In the genomic region with DNA sequence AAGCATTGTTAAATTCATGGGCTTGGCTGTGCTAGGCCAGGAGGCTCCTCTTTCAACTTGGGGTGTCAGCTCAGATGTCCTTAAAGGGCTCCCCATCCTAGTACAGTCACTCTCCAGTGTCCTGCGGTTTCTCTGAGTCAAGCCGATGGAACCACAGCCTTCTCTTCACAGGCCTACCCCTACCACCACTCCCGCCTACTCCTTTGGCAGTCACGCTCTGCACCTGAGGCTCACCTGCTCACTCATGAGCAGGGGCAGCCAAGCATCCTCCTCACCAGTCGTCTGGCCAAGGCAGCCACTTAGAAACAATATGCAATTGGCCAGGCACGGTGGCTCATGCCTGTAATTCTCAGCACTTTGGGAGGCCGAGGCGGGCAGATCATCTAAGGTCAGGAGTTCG, we compare ENCODE assay signal across 2 cellular contexts.
TF ChIP-seq lines count a peak whose summit lies in the region.

No MANE protein-coding gene starts in this region.

TF ChIP-seq in HCT116, 20 proteins besides CTCF, POLR2A, EP300 and RAD21:
- TF ChIP-seq SP1 (IDR thresholded peaks at IDR 0.05; ENCODE audit: low read depth) (no peak), CEBPB (IDR thresholded peaks at IDR 0.05; ENCODE audit: low read depth) (no peak), CBX3 (IDR thresholded peaks at IDR 0.05; ENCODE audit: low read depth) (no peak), JUND (IDR thresholded peaks at IDR 0.05) (no peak), SIN3A (IDR thresholded peaks at IDR 0.05; ENCODE audit: low read depth) (no peak), POLR2AphosphoS5 (IDR thresholded peaks at IDR 0.05; ENCODE audit: low read depth, low read length) (no peak), ZFX (IDR thresholded peaks at IDR 0.05) (no peak)
- TF ChIP-seq, protein P1, sequence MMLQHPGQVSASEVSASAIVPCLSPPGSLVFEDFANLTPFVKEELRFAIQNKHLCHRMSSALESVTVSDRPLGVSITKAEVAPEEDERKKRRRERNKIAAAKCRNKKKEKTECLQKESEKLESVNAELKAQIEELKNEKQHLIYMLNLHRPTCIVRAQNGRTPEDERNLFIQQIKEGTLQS (IDR thresholded peaks at IDR 0.05) = no peak

TF ChIP-seq in H1, 55 proteins besides CTCF, POLR2A, EP300 and RAD21:
- TF ChIP-seq PHF8 (conservative IDR thresholded peaks at IDR 0.05; ENCODE audit: low read depth, low read length) (no peak), POU5F1 (IDR thresholded peaks at IDR 0.05; ENCODE audit: low read depth, low read length) (no peak), RNF2 (IDR thresholded peaks at IDR 0.05; ENCODE audit: borderline replicate concordance, low read depth, low read length, missing control alignments, poor library complexity, severe bottlenecking) (no peak), TAF1 (IDR thresholded peaks at IDR 0.05; ENCODE audit: low read depth, low read length) (no peak), SAP30 (IDR thresholded peaks at IDR 0.05; ENCODE audit: insufficient read depth, insufficient replicate concordance, low read length) (no peak), TBP (IDR thresholded peaks at IDR 0.05; ENCODE audit: low read depth, low read length) (no peak), CEBPB (IDR thresholded peaks at IDR 0.05; ENCODE audit: low read depth, low read length) (no peak), SP1 (IDR thresholded peaks at IDR 0.05; ENCODE audit: low read depth, low read length) (no peak), TCF12 (IDR thresholded peaks at IDR 0.05; ENCODE audit: low read depth, low read length) (no peak), SP4 (IDR thresholded peaks at IDR 0.05; ENCODE audit: low read length) (no peak), NANOG (IDR thresholded peaks at IDR 0.05; ENCODE audit: insufficient read depth, low read depth, low read length, poor library complexity, severe bottlenecking) (no peak), CREB1 (IDR thresholded peaks at IDR 0.05) (no peak), SIRT6 (IDR thresholded peaks at IDR 0.05; ENCODE audit: low read length) (no peak), POLR2AphosphoS5 (IDR thresholded peaks at IDR 0.05; ENCODE audit: low read depth, low read length) (no peak)
- TF ChIP-seq, protein P2, sequence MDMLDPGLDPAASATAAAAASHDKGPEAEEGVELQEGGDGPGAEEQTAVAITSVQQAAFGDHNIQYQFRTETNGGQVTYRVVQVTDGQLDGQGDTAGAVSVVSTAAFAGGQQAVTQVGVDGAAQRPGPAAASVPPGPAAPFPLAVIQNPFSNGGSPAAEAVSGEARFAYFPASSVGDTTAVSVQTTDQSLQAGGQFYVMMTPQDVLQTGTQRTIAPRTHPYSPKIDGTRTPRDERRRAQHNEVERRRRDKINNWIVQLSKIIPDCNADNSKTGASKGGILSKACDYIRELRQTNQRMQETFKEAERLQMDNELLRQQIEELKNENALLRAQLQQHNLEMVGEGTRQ (IDR thresholded peaks at IDR 0.05; ENCODE audit: low read length) = no peak
- TF ChIP-seq, protein P3, sequence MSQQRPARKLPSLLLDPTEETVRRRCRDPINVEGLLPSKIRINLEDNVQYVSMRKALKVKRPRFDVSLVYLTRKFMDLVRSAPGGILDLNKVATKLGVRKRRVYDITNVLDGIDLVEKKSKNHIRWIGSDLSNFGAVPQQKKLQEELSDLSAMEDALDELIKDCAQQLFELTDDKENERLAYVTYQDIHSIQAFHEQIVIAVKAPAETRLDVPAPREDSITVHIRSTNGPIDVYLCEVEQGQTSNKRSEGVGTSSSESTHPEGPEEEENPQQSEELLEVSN (IDR thresholded peaks at IDR 0.05) = no peak
